Comparison of ENCODE assay signal across 22 cellular contexts in genomic region chr5:173727839-173728778, GRCh38.
DNase-seq lines count a peak whose midpoint lies in the region; ATAC-seq, FAIRE-seq and TF ChIP-seq lines count a peak whose summit lies in the region.
"Had no signal": no experiment of that assay in that cellular context is flagged by ENCODE, and none has a peak within 500 bp of the region (broad histone marks: within the 10 kb centered on the region; RNA-seq: fewer than 3 reads in every experiment).

No MANE protein-coding gene starts in this region.

- H3K9me3 ChIP-seq in astrocyte (ENCODE audit: insufficient read depth, low read depth, low read length) (no peaks in the 10 kb centered on the region), left lung (no peaks in the 10 kb centered on the region), thyroid gland (no peaks in the 10 kb centered on the region), colonic mucosa (no peaks in the 10 kb centered on the region)
- H3K9me3 ChIP-seq: HAP-1, sigmoid colon had no signal

- no peak for FAIRE-seq in astrocyte (lab: Jason Lieb, UNC)
- FAIRE-seq: A549, colon, GM12892, islet of Langerhans had no signal

- CTCF ChIA-PET in GM10248 (lab: Yijun Ruan, JAX) = interaction anchor here (1.0 to 1.5 kb wide), 4 partner anchors 12 to 197 kb away, joined by 3 to 5 read pairs (median 3); no protein-coding TSS in a partner anchor

- TF ChIP-seq CTCF in astrocyte (IDR thresholded peaks at IDR 0.05; ENCODE audit: insufficient read depth, low read depth, low read length) (no peak), left lung (IDR thresholded peaks at IDR 0.05) (no peak), thyroid gland (IDR thresholded peaks at IDR 0.05) (no peak), GM10248 (IDR thresholded peaks at IDR 0.05; ENCODE audit: control extremely low read depth, extremely low read depth, low read depth, missing control alignments) (no peak), colonic mucosa (IDR thresholded peaks at IDR 0.05) (no peak)

- H3K36me3 Mint-ChIP-seq in astrocyte (ENCODE audit: low read depth, unreplicated experiment) = no peaks in the 10 kb centered on the region
- H3K36me3 Mint-ChIP-seq: type B pancreatic cell had no signal

- no peak overlapping the region for H3K27ac ChIP-seq in astrocyte (ENCODE audit: low read depth, low read length)
- H3K27ac ChIP-seq in left lung = peak overlapping the region; percentile 24 to 48
- peak overlapping the region; percentile 80 to 89 (median 82) for H3K27ac ChIP-seq in thyroid gland
- no peak overlapping the region for H3K27ac ChIP-seq in colonic mucosa
- H3K27ac ChIP-seq: sigmoid colon had no signal

- H3K9ac ChIP-seq in astrocyte (ENCODE audit: low read length) = no peak overlapping the region
- H3K9ac ChIP-seq in colonic mucosa (ENCODE audit: low read depth in 2 of 2, low read length in 2 of 2) = no peak overlapping the region

- H3K36me3 ChIP-seq in astrocyte (ENCODE audit: insufficient read depth, low read length) = no peaks in the 10 kb centered on the region
- no peaks in the 10 kb centered on the region for H3K36me3 ChIP-seq in left lung
- no peaks in the 10 kb centered on the region for H3K36me3 ChIP-seq in thyroid gland
- H3K36me3 ChIP-seq in colonic mucosa = no peaks in the 10 kb centered on the region
- H3K36me3 ChIP-seq: HAP-1, sigmoid colon had no signal

- H3K27ac Mint-ChIP-seq in astrocyte (ENCODE audit: unreplicated experiment) = peak overlapping the region; percentile 4
- H3K27ac Mint-ChIP-seq: B cell, progenitor cell of endocrine pancreas, type B pancreatic cell had no signal

- WGBS in thyroid gland, 2 donors = 78 to 82% methylated on average over 9 of the region's 9 CpGs

- no peaks in the 10 kb centered on the region for H3K4me1 ChIP-seq in astrocyte (ENCODE audit: insufficient read depth, low read length)
- H3K4me1 ChIP-seq in left lung = peaks cover 0 to 6% of the 10 kb centered on the region in 2 donors
- H3K4me1 ChIP-seq in thyroid gland = peaks cover 19 to 20% of the 10 kb centered on the region in 2 donors
- no peaks in the 10 kb centered on the region for H3K4me1 ChIP-seq in colonic mucosa
- H3K4me1 ChIP-seq: A549, HAP-1, sigmoid colon had no signal

- peak; percentile 32 for ATAC-seq in left lung
- no peak for ATAC-seq in HG02642 (IDR thresholded peaks at IDR 0.05; ENCODE audit: poor library complexity, unreplicated experiment)
- ATAC-seq: A549 had no signal

- H3K4me1 Mint-ChIP-seq in astrocyte (ENCODE audit: low read depth, unreplicated experiment) = peaks cover 4% of the 10 kb centered on the region

- intact Hi-C loops in left lung (cut with DNase I) (no loop called here), thyroid gland (cut with DNase I) (no loop called here), colonic mucosa (cut with DNase I) (no loop called here)

- H3K79me2 ChIP-seq in astrocyte (ENCODE audit: insufficient read depth, low read length) = no peaks in the 10 kb centered on the region

- H2AFZ ChIP-seq in astrocyte (ENCODE audit: low read depth, low read length) = no peak overlapping the region

- no peak overlapping the region for H3K4me3 Mint-ChIP-seq in astrocyte (ENCODE audit: unreplicated experiment)
- H3K4me3 Mint-ChIP-seq: B cell, type B pancreatic cell had no signal

- H3K4me2 ChIP-seq in astrocyte (ENCODE audit: low read length) = no peak overlapping the region
- H3K4me2 ChIP-seq: A549 had no signal

- H3K4me3 ChIP-seq in astrocyte (ENCODE audit: insufficient read depth, low read depth, low read length) = no peak overlapping the region
- H3K4me3 ChIP-seq in left lung = no peak overlapping the region
- no peak overlapping the region for H3K4me3 ChIP-seq in thyroid gland (replicated peaks in 1 of 3)
- no peak overlapping the region for H3K4me3 ChIP-seq in colonic mucosa
- H3K4me3 ChIP-seq: A549, HAP-1, lung, sigmoid colon had no signal

- TF ChIP-seq POLR2A in thyroid gland (IDR thresholded peaks at IDR 0.05) = no peak

- no peaks in the 10 kb centered on the region for H4K20me1 ChIP-seq in astrocyte (ENCODE audit: insufficient read depth, low read length)

- peaks cover 6% of the 10 kb centered on the region for H3K27me3 Mint-ChIP-seq in astrocyte (ENCODE audit: low read depth, unreplicated experiment)
- H3K27me3 Mint-ChIP-seq: B cell, type B pancreatic cell had no signal

- POLR2A ChIA-PET in GM10248 (lab: Yijun Ruan, JAX) = no interaction called here

- H3K27me3 ChIP-seq in astrocyte (ENCODE audit: insufficient read depth, low read length) (peaks cover 5% of the 10 kb centered on the region), left lung (no peaks in the 10 kb centered on the region), thyroid gland (no peaks in the 10 kb centered on the region), colonic mucosa (no peaks in the 10 kb centered on the region)
- H3K27me3 ChIP-seq: sigmoid colon had no signal

- DNase-seq in NCI-H2171 treated with DMSO at 0.1 percent for 48 hours (lab: John Stamatoyannopoulos, UW) (peak; percentile 19), NCI-H2171 (lab: John Stamatoyannopoulos, UW) (no peak), astrocyte (ENCODE audit: low read depth) (no peak), left lung (no peak), thyroid gland (no peak), GM10248 (ENCODE audit: extremely low spot score) (no peak), colonic mucosa (no peak)
- DNase-seq: activated gamma-delta T cell, Karpas-422, NCI-H187 treated with DMSO at 0.1 percent for 48 hours, sigmoid colon, T-helper 1 cell had no signal

- H3K9me3 Mint-ChIP-seq in astrocyte (ENCODE audit: unreplicated experiment) = no peaks in the 10 kb centered on the region
- H3K9me3 Mint-ChIP-seq: type B pancreatic cell had no signal

Comparison
In these comparisons a context has a peak if more than half of its experiments do, and no peak if none do; other contexts are left out.
1. H3K27ac ChIP-seq: peak in left lung (2 of 2) and thyroid gland (3 of 3); none in astrocyte (single experiment) and colonic mucosa (single experiment).